9 cellular contexts compared by ENCODE assay signal in genomic region chr5:100889165-100889564, GRCh38. TPM values are rescaled to one million over a fixed set of nuclear protein-coding genes. Genes with fewer than 3 reads are reported as not detected.
DNase-seq lines count a peak whose midpoint lies in the region; ATAC-seq and TF ChIP-seq lines count a peak whose summit lies in the region.
"Had no signal": no experiment of that assay in that cellular context is flagged by ENCODE, and none has a peak within 500 bp of the region (broad histone marks: within the 10 kb centered on the region; RNA-seq: fewer than 3 reads in every experiment).

No MANE protein-coding gene starts in this region.

- H3K4me3 Mint-ChIP-seq in natural killer cell treated with Interleukin-12 subunit alpha and Interleukin-12 subunit beta and Interleukin-15 and Interleukin-18, amount 100 ng/mL, for 72 hours: peak overlapping the region; percentile 71

- peaks cover 39 to 77% of the 10 kb centered on the region in 2 donors for H3K4me1 Mint-ChIP-seq in natural killer cell treated with Interleukin-12 subunit alpha and Interleukin-12 subunit beta and Interleukin-15 and Interleukin-18, amount 100 ng/mL, for 72 hours (ENCODE audit: low read depth in 2 of 2)

- H3K9ac ChIP-seq in colonic mucosa (ENCODE audit: low read depth in 2 of 2, low read length in 2 of 2): no peak overlapping the region

- no peak for TF ChIP-seq CTCF in foreskin fibroblast (IDR thresholded peaks at IDR 0.05; ENCODE audit: low read depth, low read length)
- TF ChIP-seq CTCF in colonic mucosa (IDR thresholded peaks at IDR 0.05): no peak
- TF ChIP-seq CTCF in brain microvascular endothelial cell (IDR thresholded peaks at IDR 0.05; ENCODE audit: low read depth, low read length, missing control alignments): no peak

- no peaks in the 10 kb centered on the region for H3K36me3 ChIP-seq in colonic mucosa
- H3K36me3 ChIP-seq in brain microvascular endothelial cell (replicated peaks): no peaks in the 10 kb centered on the region

- no peaks in the 10 kb centered on the region for H3K27me3 ChIP-seq in colonic mucosa
- no peaks in the 10 kb centered on the region for H3K27me3 ChIP-seq in brain microvascular endothelial cell (replicated peaks)

- H3K4me3 ChIP-seq in foreskin fibroblast (ENCODE audit: low read depth in 1 of 2, low read length in 2 of 2): no peak overlapping the region
- H3K4me3 ChIP-seq in colonic mucosa: no peak overlapping the region
- no peak overlapping the region for H3K4me3 ChIP-seq in brain microvascular endothelial cell (ENCODE audit: low read depth, low read length)

- H3K9me3 Mint-ChIP-seq in natural killer cell treated with Interleukin-12 subunit alpha and Interleukin-12 subunit beta and Interleukin-15 and Interleukin-18, amount 100 ng/mL, for 72 hours: peaks cover 8% of the 10 kb centered on the region

- H3K9me3 ChIP-seq in colonic mucosa: no peaks in the 10 kb centered on the region

- no peaks in the 10 kb centered on the region for H3K4me1 ChIP-seq in colonic mucosa

- H3K27ac Mint-ChIP-seq in natural killer cell treated with Interleukin-12 subunit alpha and Interleukin-12 subunit beta and Interleukin-15 and Interleukin-18, amount 100 ng/mL, for 72 hours: peak overlapping the region; percentile 99

- no peak overlapping the region for H3K27ac ChIP-seq in colonic mucosa
- H3K27ac ChIP-seq in brain microvascular endothelial cell: no peak overlapping the region

- H3K36me3 Mint-ChIP-seq in natural killer cell treated with Interleukin-12 subunit alpha and Interleukin-12 subunit beta and Interleukin-15 and Interleukin-18, amount 100 ng/mL, for 72 hours: peaks cover 41% of the 10 kb centered on the region

- in situ Hi-C loops in brain microvascular endothelial cell (cut with HindIII; ENCODE audit: low pct_ligation_motif_present, low sequenced_read_pairs): no loop called here

- no peaks in the 10 kb centered on the region for H3K27me3 Mint-ChIP-seq in natural killer cell treated with Interleukin-12 subunit alpha and Interleukin-12 subunit beta and Interleukin-15 and Interleukin-18, amount 100 ng/mL, for 72 hours

- ATAC-seq in GM18870 (IDR thresholded peaks at IDR 0.05; ENCODE audit: unreplicated experiment) (peak; percentile 54), HG02623 (IDR thresholded peaks at IDR 0.05; ENCODE audit: unreplicated experiment) (peak; percentile 47)
- ATAC-seq in natural killer cell treated with Interleukin-12 subunit alpha and Interleukin-12 subunit beta and Interleukin-15 and Interleukin-18, amount 100 ng/mL, for 72 hours: peak; percentile 68 to 80

- DNase-seq in NAMALWA (ENCODE audit: low spot score) (peak; percentile 84), foreskin fibroblast (no peak), activated gamma-delta T cell (lab: John Stamatoyannopoulos, UW) (no peak), colonic mucosa (no peak), brain microvascular endothelial cell (no peak)
- DNase-seq in natural killer cell treated with Interleukin-12 subunit alpha and Interleukin-12 subunit beta and Interleukin-15 and Interleukin-18, amount 100 ng/mL, for 72 hours (ENCODE audit: low spot score): no peak

- intact Hi-C loops in colonic mucosa (cut with DNase I): no loop called here

RNA-seq across cellular contexts. Expression of gene ST8SIA4, which starts 13.9 kb away (rescaled TPM):
- 100 to 1,000 TPM; 127 to 148 TPM for total RNA-seq in natural killer cell treated with Interleukin-12 subunit alpha and Interleukin-12 subunit beta and Interleukin-15 and Interleukin-18, amount 100 ng/mL, for 72 hours
- 1 to 10 TPM; 2.6 to 6.2 TPM for total RNA-seq in colonic mucosa
- total RNA-seq: HT1080 had no signal

Comparison
In these comparisons a context has a peak if more than half of its experiments do, and no peak if none do; other contexts are left out.
1. RNA of gene ST8SIA4, which starts 13.9 kb away (total RNA-seq): 127 to 148 TPM in natural killer cell treated with Interleukin-12 subunit alpha and Interleukin-12 subunit beta and Interleukin-15 and Interleukin-18, amount 100 ng/mL, for 72 hours; 2.6 to 6.2 TPM in colonic mucosa; every median in the first group is over 10 times any median in the second.
2. Peak in every context shown above with its lines, with median percentiles within 50 percentile points of each other: ATAC-seq.